9 cellular contexts compared by ENCODE assay signal in the genomic region with DNA sequence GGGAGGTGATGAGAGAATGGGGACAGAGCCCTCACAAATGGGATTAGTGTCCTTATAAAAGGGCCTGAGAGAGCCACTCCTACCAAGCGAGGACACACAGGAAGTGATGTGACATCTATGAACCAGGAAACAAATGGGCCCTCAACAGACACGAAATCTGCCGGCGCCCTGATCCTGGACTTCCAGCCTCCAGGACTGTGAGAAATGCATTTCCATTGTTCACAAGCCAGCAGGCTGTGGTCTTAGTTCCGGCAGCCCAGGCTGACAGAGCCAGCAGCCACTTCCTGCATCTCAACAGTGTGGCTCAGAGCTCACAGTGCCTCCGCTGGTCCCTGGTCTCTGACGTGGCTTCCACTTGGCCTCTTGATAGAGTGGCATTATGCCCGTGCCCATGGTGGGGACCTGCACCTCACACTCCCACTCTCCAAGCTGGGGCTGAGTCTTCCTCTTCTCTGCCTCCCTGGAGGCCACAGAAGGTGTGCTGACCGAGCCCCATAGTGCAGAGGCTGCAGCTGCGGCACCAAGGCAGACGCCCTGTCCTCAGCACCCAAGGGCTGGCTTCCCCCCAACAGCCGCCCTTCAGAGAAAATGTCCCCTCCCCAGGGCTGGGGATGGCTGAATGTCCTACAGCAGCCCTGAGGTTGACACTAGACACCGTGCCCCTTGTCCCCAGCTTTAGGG. TPM values are rescaled to one million over a fixed set of nuclear protein-coding genes. Genes with fewer than 3 reads are reported as not detected.
DNase-seq lines count a peak whose midpoint lies in the region; ATAC-seq, FAIRE-seq and TF ChIP-seq lines count a peak whose summit lies in the region.
"Had no signal": no experiment of that assay in that cellular context is flagged by ENCODE, and none has a peak within 500 bp of the region (broad histone marks: within the 10 kb centered on the region; RNA-seq: fewer than 3 reads in every experiment).

No MANE protein-coding gene starts in this region.

- intact Hi-C loops in heart right ventricle (cut with DNase I) (loop anchor here in 7 of 10 donors (1.0 to 10.0 kb wide), 6 partner anchors 54 to 304 kb away; a partner anchor contains a TSS), Right ventricle myocardium inferior (cut with DNase I) (loop anchor here (1.0 kb wide), 1 partner anchor 56 kb away; no protein-coding TSS in a partner anchor), left lung (cut with DNase I) (loop anchor here in 1 of 2 donors (5.0 kb wide), 1 partner anchor 101 kb away; no protein-coding TSS in a partner anchor), upper lobe of right lung (cut with DNase I) (loop anchor here (10.0 kb wide), 1 partner anchor 104 kb away; a partner anchor contains a TSS), OCI-LY7 (cut with micrococcal nuclease; ENCODE audit: unreplicated experiment) (loop anchor here (10.0 kb wide), 1 partner anchor 56 kb away; no protein-coding TSS in a partner anchor)

- no peaks in the 10 kb centered on the region; the same call in 1 of the 2 replicates for H4K20me1 ChIP-seq in OCI-LY7 (ENCODE audit: insufficient read depth, low read length)

- peak overlapping the region in 9 of 10 donors; percentile 62 to 85 (median 74) for H3K27ac ChIP-seq in heart right ventricle
- H3K27ac ChIP-seq in left lung: peak overlapping the region; percentile 39 to 70
- peak overlapping the region; percentile 70 for H3K27ac ChIP-seq in upper lobe of right lung
- no peak overlapping the region for H3K27ac ChIP-seq in OCI-LY7 (ENCODE audit: low read depth, low read length, poor library complexity, severe bottlenecking)

- H3K36me3 ChIP-seq in heart right ventricle: no peaks in the 10 kb centered on the region
- no peaks in the 10 kb centered on the region for H3K36me3 ChIP-seq in left lung
- no peaks in the 10 kb centered on the region for H3K36me3 ChIP-seq in upper lobe of right lung
- no peaks in the 10 kb centered on the region for H3K36me3 ChIP-seq in OCI-LY7 (ENCODE audit: insufficient read depth, low read length)

- no peak overlapping the region for H2AFZ ChIP-seq in OCI-LY7 (ENCODE audit: low read length)

- WGBS in heart right ventricle, 2 donors: 57 to 65% methylated on average over 13 of the region's 13 CpGs

- H3K4me2 ChIP-seq in OCI-LY7 (ENCODE audit: low read length): no peak overlapping the region

- H3K9me3 ChIP-seq in heart right ventricle (no peaks in the 10 kb centered on the region), left lung (no peaks in the 10 kb centered on the region), upper lobe of right lung (no peaks in the 10 kb centered on the region), OCI-LY7 (ENCODE audit: low read length) (no peaks in the 10 kb centered on the region)
- H3K9me3 ChIP-seq: body of pancreas had no signal

- no TSS peak for BruUV-seq in OCI-LY7 (replicated peaks; lab: Mats Ljungman, UMichigan)

- ATAC-seq in heart right ventricle: peak; percentile 15 to 79 (median 58)
- ATAC-seq in Right ventricle myocardium inferior: no peak
- ATAC-seq in left lung: peak; percentile 14
- ATAC-seq in upper lobe of right lung: peak; percentile 34
- ATAC-seq in HG02763 (IDR thresholded peaks at IDR 0.05; ENCODE audit: unreplicated experiment): no peak
- ATAC-seq: body of pancreas had no signal

- H3K79me2 ChIP-seq in OCI-LY7 (ENCODE audit: insufficient read depth, low read depth, low read length): no peaks in the 10 kb centered on the region

- DNase-seq in heart right ventricle: peak; percentile 35 to 47
- DNase-seq in Right ventricle myocardium inferior (ENCODE audit: missing footprints): no peak
- peak; percentile 30 for DNase-seq in activated naive CD4-positive, alpha-beta T cell treated with anti-CD3 and anti-CD28 coated beads, Interleukin-2, amount 50 U/mL, for 16 hours
- DNase-seq in left lung: no peak
- no peak for DNase-seq in upper lobe of right lung
- DNase-seq in frontal cortex (ENCODE audit: low spot score in 2 of 2): no peak
- no peak for DNase-seq in OCI-LY7 (ENCODE audit: low spot score)

- FAIRE-seq in frontal cortex (lab: Jason Lieb, UNC): no peak

- H3K9me2 ChIP-seq in OCI-LY7 (ENCODE audit: insufficient read depth, low read length): no peaks in the 10 kb centered on the region

- H3K27me3 ChIP-seq in heart right ventricle (no peaks in the 10 kb centered on the region), left lung (no peaks in the 10 kb centered on the region), upper lobe of right lung (no peaks in the 10 kb centered on the region)
- H3K27me3 ChIP-seq: body of pancreas had no signal

- CTCF ChIA-PET in OCI-LY7 (lab: Charles Lee; ENCODE audit: unreplicated experiment): interaction anchor here (1.0 kb wide), 1 partner anchor 10 kb away, joined by 5 read pairs; no protein-coding TSS in a partner anchor

- POLR2A ChIA-PET in OCI-LY7 (lab: Charles Lee): no interaction called here

- H3K4me3 ChIP-seq in heart right ventricle: peak overlapping the region in 1 of 10 donors; percentile 7
- no peak overlapping the region for H3K4me3 ChIP-seq in left lung
- no peak overlapping the region for H3K4me3 ChIP-seq in upper lobe of right lung
- H3K4me3 ChIP-seq in OCI-LY7 (ENCODE audit: low read depth, low read length, poor library complexity, severe bottlenecking): no peak overlapping the region
- H3K4me3 ChIP-seq: body of pancreas had no signal

- H3K4me1 ChIP-seq in heart right ventricle (peaks cover 14 to 54% (median 30%) of the 10 kb centered on the region in 9 donors), left lung (peaks cover 3 to 23% of the 10 kb centered on the region in 2 donors), upper lobe of right lung (peaks cover 16% of the 10 kb centered on the region), OCI-LY7 (ENCODE audit: insufficient read depth, low read length, poor library complexity, severe bottlenecking) (no peaks in the 10 kb centered on the region)

- TF ChIP-seq CTCF in heart right ventricle (IDR thresholded peaks at IDR 0.05) (no peak), left lung (IDR thresholded peaks at IDR 0.05) (no peak), upper lobe of right lung (IDR thresholded peaks at IDR 0.05) (no peak), OCI-LY7 (conservative IDR thresholded peaks at IDR 0.05; ENCODE audit: low read length) (no peak)

RNA-seq across cellular contexts. Expression of a gene that starts 44.9 kb away (rescaled TPM):
- total RNA-seq in heart right ventricle (10 to 100 TPM in 3 of 10 donors, 1 to 10 TPM in 7; 5.1 to 26.9 (median 8.6) TPM), Right ventricle myocardium inferior (9.8 TPM), left lung (10 to 100 TPM; 28.8 to 30.1 TPM), upper lobe of right lung (22.8 TPM), frontal cortex (40.8 TPM), OCI-LY7 (2022) (50.5 and 53.6 TPM in 2 replicates)
- polyA plus RNA-seq in heart right ventricle: 10 to 100 TPM in 1 of 2 donors, 1 to 10 TPM in 1; 4.0 to 40.4 TPM
- 16.8 and 23.4 TPM in 2 replicates for total RNA-seq in OCI-LY7 (2014; rRNA removed; shearing (Covaris generic))

Comparison
In these comparisons a context has a peak if more than half of its experiments do, and no peak if none do; other contexts are left out.
1. ATAC-seq: peak in heart right ventricle (8 of 8), left lung (single experiment) and upper lobe of right lung (single experiment); none in Right ventricle myocardium inferior (single experiment) and HG02763 (single experiment).
2. DNase-seq: peak in heart right ventricle (2 of 2) and activated naive CD4-positive, alpha-beta T cell treated with anti-CD3 and anti-CD28 coated beads, Interleukin-2, amount 50 U/mL, for 16 hours (single experiment); none in Right ventricle myocardium inferior (single experiment), left lung (0 of 2), upper lobe of right lung (single experiment), frontal cortex (0 of 2) and OCI-LY7 (single experiment).